In genomic region chr5:40585537-40586267, GRCh38 we compare ENCODE assay signal across 20 cellular contexts.
"Had no signal": no experiment of that assay in that cellular context is flagged by ENCODE, and none has a peak within 500 bp of the region (broad histone marks: within the 10 kb centered on the region; RNA-seq: fewer than 3 reads in every experiment).

No MANE protein-coding gene starts in this region.

- H3K4me3 Mint-ChIP-seq: mesothelial cell of epicardium; natural killer cell treated with Interleukin-12 subunit alpha and Interleukin-12 subunit beta and Interleukin-15 and Interleukin-18, amount 100 ng/mL, for 72 hours; stimulated activated memory B cell treated with anti-CD40 and anti-IgM and Interleukin-4, amounts not matched to agents 10 μg/mL and 1 μg/mL and 100 μg/mL, for 72 hours had no signal

- DNase-seq: effector memory CD4-positive, alpha-beta T cell; heart left ventricle; hippocampal formation; kidney glomerular epithelial cell; occipital lobe; pancreas; right lobe of liver; stimulated activated CD4-positive, alpha-beta T cell treated with anti-CD3 and anti-CD28 coated beads, Interleukin-4, amount 100 ng/mL, for 1 hour; stomach; substantia nigra; transverse colon had no signal

- ATAC-seq: esophagus mucosa; heart left ventricle; natural killer cell treated with Interleukin-12 subunit alpha and Interleukin-12 subunit beta and Interleukin-15 and Interleukin-18, amount 100 ng/mL, for 72 hours; pancreas; right lobe of liver; stimulated activated memory B cell treated with anti-CD40 and anti-IgM and Interleukin-4, amounts not matched to agents 10 μg/mL and 1 μg/mL and 100 μg/mL, for 72 hours had no signal

- H3K36me3 ChIP-seq: heart left ventricle, pancreas, right lobe of liver, stomach, thoracic aorta, transverse colon had no signal

- H3K9me3 Mint-ChIP-seq: natural killer cell treated with Interleukin-12 subunit alpha and Interleukin-12 subunit beta and Interleukin-15 and Interleukin-18, amount 100 ng/mL, for 72 hours had no signal

- H3K27me3 ChIP-seq: heart left ventricle, pancreas, right lobe of liver, stomach, transverse colon had no signal

- H3K27me3 Mint-ChIP-seq: natural killer cell treated with Interleukin-12 subunit alpha and Interleukin-12 subunit beta and Interleukin-15 and Interleukin-18, amount 100 ng/mL, for 72 hours; progenitor cell of endocrine pancreas; stimulated activated memory B cell treated with anti-CD40 and anti-IgM and Interleukin-4, amounts not matched to agents 10 μg/mL and 1 μg/mL and 100 μg/mL, for 72 hours had no signal

- H3K36me3 Mint-ChIP-seq: mesothelial cell of epicardium; stimulated activated memory B cell treated with anti-CD40 and anti-IgM and Interleukin-4, amounts not matched to agents 10 μg/mL and 1 μg/mL and 100 μg/mL, for 72 hours had no signal

- H3K4me1 ChIP-seq: heart left ventricle, pancreas, right lobe of liver, stomach, transverse colon had no signal

- H3K27ac Mint-ChIP-seq: mesothelial cell of epicardium; natural killer cell treated with Interleukin-12 subunit alpha and Interleukin-12 subunit beta and Interleukin-15 and Interleukin-18, amount 100 ng/mL, for 72 hours; progenitor cell of endocrine pancreas; stimulated activated memory B cell treated with anti-CD40 and anti-IgM and Interleukin-4, amounts not matched to agents 10 μg/mL and 1 μg/mL and 100 μg/mL, for 72 hours had no signal

- H3K9me3 ChIP-seq: heart left ventricle, pancreas, right lobe of liver, stomach, thoracic aorta, transverse colon had no signal

- H3K4me3 ChIP-seq: heart left ventricle, pancreas, right lobe of liver, stomach, thoracic aorta, transverse colon had no signal

- FAIRE-seq: endometrium, frontal cortex, islet of Langerhans, pancreas had no signal

- H3K27ac ChIP-seq: heart left ventricle, pancreas, right lobe of liver, stomach, thoracic aorta, transverse colon had no signal
